ENCODE assay signal across 32 cellular contexts in genomic region chr10:131440405-131441360, GRCh38.
"Had no signal": no experiment of that assay in that cellular context is flagged by ENCODE, and none has a peak within 500 bp of the region (broad histone marks: within the 10 kb centered on the region; RNA-seq: fewer than 3 reads in every experiment).

No MANE protein-coding gene starts in this region.

- H3K4me1 Mint-ChIP-seq: activated B cell treated with CpG ODN at 0.5 μM for 24 hours; activated naive CD4-positive, alpha-beta T cell treated with anti-CD3 and anti-CD28 coated beads, Interleukin-2, amount 10 ng/mL, durations not matched to agents 7 days and 5 days; activated naive CD8-positive, alpha-beta T cell treated with anti-CD3 and anti-CD28 coated beads, Interleukin-2, amount 10 ng/mL, durations not matched to agents 7 days and 5 days; activated T-helper 17 cell treated with anti-CD3 and anti-CD28 coated beads, Interleukin-2, amount 50 U/mL, for 72 hours; central memory CD8-positive, alpha-beta T cell; endodermal cell; T-helper 17 cell had no signal

- DNase-seq: activated B cell treated with CpG ODN at 0.5 μM for 24 hours; activated CD4-positive, alpha-beta T cell treated with anti-CD3 and anti-CD28 coated beads for 48 hours; activated CD4-positive, alpha-beta T cell treated with anti-CD3 and anti-CD28 coated beads, Interleukin-2, amount 50 U/mL, for 1 hour; activated CD4-positive, alpha-beta T cell treated with anti-CD3 and anti-CD28 coated beads, Interleukin-2, amount 50 U/mL, for 48 hours; activated CD8-positive, alpha-beta memory T cell treated with anti-CD3 and anti-CD28 coated beads for 24 hours; activated CD8-positive, alpha-beta T cell treated with anti-CD3 and anti-CD28 coated beads for 36 hours; activated gamma-delta T cell; activated naive CD4-positive, alpha-beta T cell; activated naive CD4-positive, alpha-beta T cell treated with anti-CD3 and anti-CD28 coated beads, Interleukin-2, amount 10 ng/mL, durations not matched to agents 7 days and 5 days; activated naive CD8-positive, alpha-beta T cell treated with anti-CD3 and anti-CD28 coated beads, Interleukin-2, amount 10 ng/mL, durations not matched to agents 7 days and 5 days; activated T-cell treated with anti-CD3 and anti-CD28 coated beads, Interleukin-2, amount 50 U/mL, for 4 hours; anterior cingulate cortex; brain microvascular endothelial cell; dorsolateral prefrontal cortex; effector memory CD4-positive, alpha-beta T cell; endodermal cell; foreskin keratinocyte; gastrocnemius medialis; T-helper 1 cell; T-helper 17 cell; T1000; WERI-Rb-1 had no signal

- H3K36me3 ChIP-seq: brain microvascular endothelial cell, esophagus muscularis mucosa, gastrocnemius medialis, WERI-Rb-1 had no signal

- FAIRE-seq: astrocyte, bronchial epithelial cell had no signal

- H3K9me3 Mint-ChIP-seq: activated B cell treated with CpG ODN at 0.5 μM for 24 hours; activated CD8-positive, alpha-beta T cell treated with anti-CD3 and anti-CD28 coated beads for 36 hours; activated naive CD4-positive, alpha-beta T cell treated with anti-CD3 and anti-CD28 coated beads, Interleukin-2, amount 10 ng/mL, durations not matched to agents 7 days and 5 days; activated naive CD4-positive, alpha-beta T cell treated with anti-CD3 and anti-CD28 coated beads, Interleukin-2, amount 50 U/mL, for 72 hours; activated naive CD8-positive, alpha-beta T cell treated with anti-CD3 and anti-CD28 coated beads, Interleukin-2, amount 10 ng/mL, durations not matched to agents 7 days and 5 days; activated T-cell treated with anti-CD3 and anti-CD28 coated beads, Interleukin-2, amount 50 U/mL, for 4 hours; activated T-helper 17 cell treated with anti-CD3 and anti-CD28 coated beads, Interleukin-2, amount 50 U/mL, for 72 hours; central memory CD8-positive, alpha-beta T cell; dendritic cell treated with granulocyte-macrophage colony-stimulating factor and Interleukin-4, amounts not matched to agents 40 ng/mL and 50 ng/mL, for 4 days; endodermal cell; T-helper 2 cell treated with Interferon-gamma antibody and Interleukin-4, amounts not matched to agents 5 μg/mL and 100 μg/mL, for 36 hours had no signal

- H3K27me3 ChIP-seq: brain microvascular endothelial cell, foreskin keratinocyte had no signal

- H3K27ac ChIP-seq: brain microvascular endothelial cell, coronary artery, dorsolateral prefrontal cortex, esophagus muscularis mucosa, foreskin keratinocyte, gastrocnemius medialis, WERI-Rb-1 had no signal

- ATAC-seq: activated CD4-positive, CD25-positive, alpha-beta regulatory T cell treated with anti-CD3 and anti-CD28 coated beads, Interleukin-2, amount 50 U/mL, for 24 hours; activated CD8-positive, alpha-beta T cell treated with anti-CD3 and anti-CD28 coated beads for 36 hours; activated naive CD4-positive, alpha-beta T cell treated with anti-CD3 and anti-CD28 coated beads, Interleukin-2, amount 50 U/mL, for 72 hours; activated T-cell treated with anti-CD3 and anti-CD28 coated beads, Interleukin-2, amount 50 U/mL, for 4 hours; activated T-helper 17 cell treated with anti-CD3 and anti-CD28 coated beads, Interleukin-2, amount 50 U/mL, for 72 hours; foreskin keratinocyte; gastrocnemius medialis; T-helper 17 cell had no signal

- H3K27me3 Mint-ChIP-seq: activated naive CD4-positive, alpha-beta T cell treated with anti-CD3 and anti-CD28 coated beads, Interleukin-2, amount 10 ng/mL, durations not matched to agents 7 days and 5 days had no signal

- H3K4me1 ChIP-seq: foreskin keratinocyte, gastrocnemius medialis had no signal

- H3K9me3 ChIP-seq: esophagus muscularis mucosa, gastrocnemius medialis had no signal

- H3K4me3 Mint-ChIP-seq: activated B cell treated with CpG ODN at 0.5 μM for 24 hours; activated CD8-positive, alpha-beta T cell treated with anti-CD3 and anti-CD28 coated beads for 36 hours; activated naive CD4-positive, alpha-beta T cell treated with anti-CD3 and anti-CD28 coated beads, Interleukin-2, amount 10 ng/mL, durations not matched to agents 7 days and 5 days; activated naive CD8-positive, alpha-beta T cell treated with anti-CD3 and anti-CD28 coated beads, Interleukin-2, amount 10 ng/mL, durations not matched to agents 7 days and 5 days; activated T-cell treated with anti-CD3 and anti-CD28 coated beads, Interleukin-2, amount 50 U/mL, for 4 hours; activated T-helper 17 cell treated with anti-CD3 and anti-CD28 coated beads, Interleukin-2, amount 50 U/mL, for 72 hours; central memory CD8-positive, alpha-beta T cell; dendritic cell treated with granulocyte-macrophage colony-stimulating factor and Interleukin-4, amounts not matched to agents 40 ng/mL and 50 ng/mL, for 4 days; endodermal cell; T-helper 17 cell; T-helper 2 cell treated with Interferon-gamma antibody and Interleukin-4, amounts not matched to agents 5 μg/mL and 100 μg/mL, for 36 hours had no signal

- H3K27ac Mint-ChIP-seq: activated B cell treated with CpG ODN at 0.5 μM for 24 hours; activated CD8-positive, alpha-beta T cell treated with anti-CD3 and anti-CD28 coated beads for 36 hours; activated naive CD4-positive, alpha-beta T cell treated with anti-CD3 and anti-CD28 coated beads, Interleukin-2, amount 10 ng/mL, durations not matched to agents 7 days and 5 days; activated naive CD4-positive, alpha-beta T cell treated with anti-CD3 and anti-CD28 coated beads, Interleukin-2, amount 50 U/mL, for 72 hours; activated naive CD8-positive, alpha-beta T cell treated with anti-CD3 and anti-CD28 coated beads, Interleukin-2, amount 10 ng/mL, durations not matched to agents 7 days and 5 days; activated T-helper 17 cell treated with anti-CD3 and anti-CD28 coated beads, Interleukin-2, amount 50 U/mL, for 72 hours; dendritic cell treated with granulocyte-macrophage colony-stimulating factor and Interleukin-4, amounts not matched to agents 40 ng/mL and 50 ng/mL, for 4 days; endodermal cell; T-helper 17 cell; T-helper 2 cell treated with Interferon-gamma antibody and Interleukin-4, amounts not matched to agents 5 μg/mL and 100 μg/mL, for 36 hours had no signal

- H3K4me3 ChIP-seq: coronary artery, dorsolateral prefrontal cortex, esophagus muscularis mucosa, gastrocnemius medialis had no signal
